8 cellular contexts compared by ENCODE assay signal in the genomic region with DNA sequence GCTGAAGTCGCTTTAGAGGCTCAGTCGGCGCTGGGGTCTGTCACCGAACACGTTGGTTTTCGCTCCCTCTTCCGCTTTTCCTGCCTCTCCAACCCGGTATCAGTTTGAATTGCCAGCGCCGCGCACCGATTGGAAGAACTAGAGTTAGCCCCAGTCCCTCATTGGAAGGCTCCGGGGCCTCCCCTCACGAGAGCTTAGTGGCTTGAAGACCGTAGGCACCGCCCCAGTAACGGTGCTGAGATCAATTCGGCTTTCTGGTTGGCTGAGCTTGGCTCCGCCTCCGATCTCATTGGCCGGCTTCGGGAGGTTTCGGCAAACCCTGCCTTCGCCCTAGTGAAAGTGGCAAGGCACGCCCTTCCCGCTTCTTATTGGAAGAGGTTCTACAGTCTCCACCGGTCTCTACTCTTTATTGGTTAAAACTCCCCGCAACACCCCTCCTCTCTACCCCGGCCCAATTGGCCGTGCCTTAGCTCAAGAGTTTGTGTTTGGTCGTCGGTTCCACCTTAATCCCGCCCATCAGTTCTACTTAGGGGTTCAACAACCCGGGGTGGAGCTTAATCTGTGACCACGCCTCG. TPM values are rescaled to one million over a fixed set of nuclear protein-coding genes. Genes with fewer than 3 reads are reported as not detected.
DNase-seq lines count a peak whose midpoint lies in the region; ATAC-seq, FAIRE-seq and TF ChIP-seq lines count a peak whose summit lies in the region.
"Not testable (repeated sequence)": the region's sequence is repeated elsewhere in the genome, so short reads cannot be mapped to it uniquely, and the experiment has no call there.

A gene (minus strand): TSS at position 51 of the 575 bp plus-strand sequence. CDS start 814 bp downstream, outside the sequence.

- H3K4me2 ChIP-seq in parathyroid adenoma (ENCODE audit: low read length), result not testable (repeated sequence)

- TF ChIP-seq CTCF in parathyroid adenoma (IDR thresholded peaks at IDR 0.05), result not testable (repeated sequence)

- H3K9ac ChIP-seq in parathyroid adenoma, result not testable (repeated sequence)

- FAIRE-seq in GM12892 (lab: Jason Lieb, UNC), result not testable (repeated sequence)

- H3K9me3 Mint-ChIP-seq in activated naive CD4-positive, alpha-beta T cell treated with anti-CD3 and anti-CD28 coated beads, Interleukin-2, amount 50 U/mL, for 72 hours, result not testable (repeated sequence)

- not testable (repeated sequence) for H3K27me3 ChIP-seq in parathyroid adenoma (ENCODE audit: control insufficient read depth, insufficient read depth, low read length); thymus (ENCODE audit: control insufficient read depth, insufficient read depth)

- not testable (repeated sequence) for H3K9me3 ChIP-seq in parathyroid adenoma (ENCODE audit: control insufficient read depth, low read length); thymus (ENCODE audit: control insufficient read depth)

- H3K4me1 ChIP-seq in parathyroid adenoma; thymus (ENCODE audit: control insufficient read depth, insufficient read depth, low read length): not testable (repeated sequence)

- peak within 1 kb of the TSS; percentile 44 for H3K4me3 ChIP-seq in parathyroid adenoma (ENCODE audit: low read depth, low read length)
- peak within 1 kb of the TSS; percentile 14 for H3K4me3 ChIP-seq in thymus (ENCODE audit: low read length)

- peak; percentile 82 for ATAC-seq in HG02885 (IDR thresholded peaks at IDR 0.05; ENCODE audit: poor library complexity, unreplicated experiment)
- ATAC-seq in activated naive CD4-positive, alpha-beta T cell treated with anti-CD3 and anti-CD28 coated beads, Interleukin-2, amount 50 U/mL, for 72 hours, result peak; percentile 86 to 87

- intact Hi-C loops in head of caudate nucleus (cut with DNase I), result not testable (repeated sequence)

- peak within 1 kb of the TSS in 1 of 2 donors; percentile 72 for H3K27ac Mint-ChIP-seq in activated naive CD4-positive, alpha-beta T cell treated with anti-CD3 and anti-CD28 coated beads, Interleukin-2, amount 50 U/mL, for 72 hours

- DNase-seq in GM12892 (ENCODE audit: insufficient read length) (peak; percentile 47), NCI-H1436 treated with DMSO at 0.1 percent for 48 hours (lab: John Stamatoyannopoulos, UW) (peak; percentile 100), SW 1271 (lab: John Stamatoyannopoulos, UW) (peak; percentile 82 to 98), head of caudate nucleus (peak; percentile 95 to 100 (median 99))
- DNase-seq in activated naive CD4-positive, alpha-beta T cell treated with anti-CD3 and anti-CD28 coated beads, Interleukin-2, amount 50 U/mL, for 72 hours (ENCODE audit: low spot score in 2 of 2), result peak; percentile 90 to 99

- H2AFZ ChIP-seq in parathyroid adenoma, result peak within 1 kb of the TSS; percentile 66

- H3K36me3 Mint-ChIP-seq in activated naive CD4-positive, alpha-beta T cell treated with anti-CD3 and anti-CD28 coated beads, Interleukin-2, amount 50 U/mL, for 72 hours, result not testable (repeated sequence)

- H3K36me3 ChIP-seq in parathyroid adenoma (ENCODE audit: control insufficient read depth, insufficient read depth, low read length); thymus (ENCODE audit: control insufficient read depth, insufficient read depth): not testable (repeated sequence)

- peak within 1 kb of the TSS; percentile 77 for H3K27ac ChIP-seq in parathyroid adenoma
- H3K27ac ChIP-seq in thymus (ENCODE audit: low read depth), result not testable (repeated sequence)

- TF ChIP-seq POLR2A in GM12892 (IDR thresholded peaks at IDR 0.05; ENCODE audit: low read depth, low read length), result not testable (repeated sequence)

- under 1% methylated on average over 21 of the region's 36 CpGs for WGBS in thymus

- H3K79me2 ChIP-seq in parathyroid adenoma, result not testable (repeated sequence)

RNA-seq across cellular contexts. Expression of the gene that starts here (rescaled TPM):
- polyA plus RNA-seq in GM12892 (2012; ENCODE audit: missing spikeins), result 6.3 TPM
- total RNA-seq in activated naive CD4-positive, alpha-beta T cell treated with anti-CD3 and anti-CD28 coated beads, Interleukin-2, amount 50 U/mL, for 72 hours, result 10 to 100 TPM; 34.0 to 51.2 TPM
- 6.3 TPM for polyA plus RNA-seq in thymus

Comparison
In these comparisons a context has a peak if more than half of its experiments do, and no peak if none do; other contexts are left out.
1. DNase-seq: peak in every context shown above with its lines; median percentile 100 in NCI-H1436 treated with DMSO at 0.1 percent for 48 hours; 99 in head of caudate nucleus; 94 in activated naive CD4-positive, alpha-beta T cell treated with anti-CD3 and anti-CD28 coated beads, Interleukin-2, amount 50 U/mL, for 72 hours; 90 in SW 1271; 47 in GM12892.